1 cellular context compared by ENCODE assay signal in the genomic region with DNA sequence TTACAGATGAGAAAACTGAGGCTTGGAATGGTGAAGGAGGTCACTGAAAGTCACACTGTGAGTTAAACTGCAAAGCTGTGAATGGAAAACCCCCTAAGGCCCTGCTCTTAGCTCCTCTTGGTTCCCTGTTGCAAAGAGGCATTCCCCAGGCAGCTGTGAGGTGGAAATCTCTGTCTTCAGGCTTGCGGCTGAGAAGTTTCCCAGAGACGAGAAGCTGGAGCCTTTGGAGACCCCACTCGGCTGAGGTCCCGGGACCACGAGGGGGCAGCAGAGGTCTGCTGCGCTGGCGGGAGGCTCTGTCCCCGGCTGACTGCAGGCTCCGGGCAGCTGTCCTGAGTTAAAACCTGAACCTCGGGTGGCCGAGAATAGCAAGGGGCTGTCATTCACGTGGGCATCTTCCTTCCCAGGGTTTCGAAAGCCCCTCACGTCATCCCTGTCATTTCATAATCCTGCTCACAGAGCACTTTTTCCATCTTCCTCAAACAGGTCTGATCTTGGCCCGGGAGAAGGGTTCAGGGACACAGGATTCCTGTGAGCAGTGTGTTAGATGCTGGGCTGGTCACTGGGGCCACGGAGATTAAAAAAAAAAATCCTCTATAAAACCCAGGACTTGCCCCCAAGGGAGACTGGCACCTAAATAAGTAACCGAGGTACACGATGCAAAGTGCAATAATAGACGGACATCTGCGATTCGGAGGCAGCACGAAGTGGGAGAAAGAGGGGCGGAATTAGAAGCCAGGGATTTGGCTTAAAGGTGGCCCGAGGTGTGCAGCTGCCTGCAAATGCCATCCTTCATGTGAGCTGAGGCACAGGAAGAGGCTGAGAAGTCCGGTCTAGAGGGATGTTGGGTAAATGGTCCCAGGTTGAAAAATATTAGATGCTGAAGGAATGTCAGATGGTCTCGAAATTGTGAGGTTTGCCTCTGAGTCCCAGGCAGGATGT.
TF ChIP-seq lines count a peak whose summit lies in the region.

No MANE protein-coding gene starts in this region.

TF ChIP-seq in Ishikawa, 13 proteins besides CTCF, POLR2A, EP300 and RAD21 (continued from another document):
- TF ChIP-seq, protein P1, sequence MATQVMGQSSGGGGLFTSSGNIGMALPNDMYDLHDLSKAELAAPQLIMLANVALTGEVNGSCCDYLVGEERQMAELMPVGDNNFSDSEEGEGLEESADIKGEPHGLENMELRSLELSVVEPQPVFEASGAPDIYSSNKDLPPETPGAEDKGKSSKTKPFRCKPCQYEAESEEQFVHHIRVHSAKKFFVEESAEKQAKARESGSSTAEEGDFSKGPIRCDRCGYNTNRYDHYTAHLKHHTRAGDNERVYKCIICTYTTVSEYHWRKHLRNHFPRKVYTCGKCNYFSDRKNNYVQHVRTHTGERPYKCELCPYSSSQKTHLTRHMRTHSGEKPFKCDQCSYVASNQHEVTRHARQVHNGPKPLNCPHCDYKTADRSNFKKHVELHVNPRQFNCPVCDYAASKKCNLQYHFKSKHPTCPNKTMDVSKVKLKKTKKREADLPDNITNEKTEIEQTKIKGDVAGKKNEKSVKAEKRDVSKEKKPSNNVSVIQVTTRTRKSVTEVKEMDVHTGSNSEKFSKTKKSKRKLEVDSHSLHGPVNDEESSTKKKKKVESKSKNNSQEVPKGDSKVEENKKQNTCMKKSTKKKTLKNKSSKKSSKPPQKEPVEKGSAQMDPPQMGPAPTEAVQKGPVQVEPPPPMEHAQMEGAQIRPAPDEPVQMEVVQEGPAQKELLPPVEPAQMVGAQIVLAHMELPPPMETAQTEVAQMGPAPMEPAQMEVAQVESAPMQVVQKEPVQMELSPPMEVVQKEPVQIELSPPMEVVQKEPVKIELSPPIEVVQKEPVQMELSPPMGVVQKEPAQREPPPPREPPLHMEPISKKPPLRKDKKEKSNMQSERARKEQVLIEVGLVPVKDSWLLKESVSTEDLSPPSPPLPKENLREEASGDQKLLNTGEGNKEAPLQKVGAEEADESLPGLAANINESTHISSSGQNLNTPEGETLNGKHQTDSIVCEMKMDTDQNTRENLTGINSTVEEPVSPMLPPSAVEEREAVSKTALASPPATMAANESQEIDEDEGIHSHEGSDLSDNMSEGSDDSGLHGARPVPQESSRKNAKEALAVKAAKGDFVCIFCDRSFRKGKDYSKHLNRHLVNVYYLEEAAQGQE (IDR thresholded peaks at IDR 0.05; ENCODE audit: low read depth): no peak
- TF ChIP-seq, protein P2, sequence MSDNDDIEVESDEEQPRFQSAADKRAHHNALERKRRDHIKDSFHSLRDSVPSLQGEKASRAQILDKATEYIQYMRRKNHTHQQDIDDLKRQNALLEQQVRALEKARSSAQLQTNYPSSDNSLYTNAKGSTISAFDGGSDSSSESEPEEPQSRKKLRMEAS (IDR thresholded peaks at IDR 0.05): no peak
- no peak for TF ChIP-seq YY1 (IDR thresholded peaks at IDR 0.05; ENCODE audit: low read depth)
